Comparison of ENCODE assay signal across 8 cellular contexts in genomic region chr6:159174263-159174974, GRCh38. TPM values are rescaled to one million over a fixed set of nuclear protein-coding genes. Genes with fewer than 3 reads are reported as not detected.
DNase-seq lines count a peak whose midpoint lies in the region; ATAC-seq and TF ChIP-seq lines count a peak whose summit lies in the region.

No MANE protein-coding gene starts in this region.

- H3K36me3 Mint-ChIP-seq in activated CD4-positive, alpha-beta memory T cell treated with anti-CD3 and anti-CD28 coated beads, Interleukin-2, amount 10 ng/mL, durations not matched to agents 7 days and 5 days (ENCODE audit: low read depth) = no peaks in the 10 kb centered on the region

- H3K4me3 ChIP-seq in AG04450 (ENCODE audit: low read depth, low read length) = no peak overlapping the region
- H3K4me3 ChIP-seq in dorsolateral prefrontal cortex = peak overlapping the region in 17 of 59 donors; percentile 1 to 49 (median 32)

- CTCF ChIA-PET in AG04450 (lab: Charles Lee) = interaction anchor here (0.6 to 5.9 kb wide), 27 partner anchors 10 to 509 kb away, joined by 3 to 94 read pairs (median 4); no protein-coding TSS in a partner anchor
- CTCF ChIA-PET in activated CD4-positive, alpha-beta memory T cell treated with anti-CD3 and anti-CD28 coated beads, Interleukin-2, amount 10 ng/mL, durations not matched to agents 7 days and 5 days (lab: Charles Lee) = interaction anchor here (0.6 to 4.3 kb wide), 26 partner anchors 9 to 514 kb away, joined by 3 to 49 read pairs (median 4); no protein-coding TSS in a partner anchor

- peak; percentile 18 for DNase-seq in AG04450 (ENCODE audit: low read depth, low spot score)
- peak; percentile 72 for DNase-seq in NCI-H748 (lab: John Stamatoyannopoulos, UW; ENCODE audit: unreplicated experiment)
- DNase-seq in activated CD4-positive, alpha-beta memory T cell treated with anti-CD3 and anti-CD28 coated beads, Interleukin-2, amount 10 ng/mL, durations not matched to agents 7 days and 5 days = peak; percentile 74
- DNase-seq in dorsolateral prefrontal cortex = peak; percentile 33 to 79 (median 58)
- DNase-seq in medulla oblongata (ENCODE audit: extremely low spot score) = peak; percentile 79
- DNase-seq in stimulated activated CD8-positive, alpha-beta memory T cell treated with anti-CD3 and anti-CD28 coated beads, Interleukin-2, amount 100 ng/mL, for 1 hour (ENCODE audit: low read depth in 2 of 2) = peak; percentile 21 to 31

- intact Hi-C loops in dorsolateral prefrontal cortex (cut with DNase I) = loop anchor here in 1 of 2 donors (5.0 kb wide), 1 partner anchor 483 kb away; no protein-coding TSS in a partner anchor

- ATAC-seq in GM18858 (IDR thresholded peaks at IDR 0.05; ENCODE audit: unreplicated experiment) = peak; percentile 74
- peak; percentile 85 for ATAC-seq in HG03354 (IDR thresholded peaks at IDR 0.05; ENCODE audit: poor library complexity, severe bottlenecking, unreplicated experiment)

- H3K27me3 Mint-ChIP-seq in activated CD4-positive, alpha-beta memory T cell treated with anti-CD3 and anti-CD28 coated beads, Interleukin-2, amount 10 ng/mL, durations not matched to agents 7 days and 5 days = peaks cover 67% of the 10 kb centered on the region

- H3K27ac Mint-ChIP-seq in activated CD4-positive, alpha-beta memory T cell treated with anti-CD3 and anti-CD28 coated beads, Interleukin-2, amount 10 ng/mL, durations not matched to agents 7 days and 5 days = no peak overlapping the region

- peaks cover 14% of the 10 kb centered on the region for H3K4me1 Mint-ChIP-seq in activated CD4-positive, alpha-beta memory T cell treated with anti-CD3 and anti-CD28 coated beads, Interleukin-2, amount 10 ng/mL, durations not matched to agents 7 days and 5 days

- POLR2A ChIA-PET in AG04450 (lab: Yijun Ruan, JAX) = no interaction called here
- POLR2A ChIA-PET in activated CD4-positive, alpha-beta memory T cell treated with anti-CD3 and anti-CD28 coated beads, Interleukin-2, amount 10 ng/mL, durations not matched to agents 7 days and 5 days (lab: Charles Lee) = no interaction called here

- TF ChIP-seq CTCF in AG04450 (IDR thresholded peaks at IDR 0.05; ENCODE audit: low read depth, low read length) = peak; percentile 99
- TF ChIP-seq CTCF in dorsolateral prefrontal cortex (IDR thresholded peaks at IDR 0.05 in 54 of 56, conservative IDR thresholded peaks at IDR 0.05 in 2 of 56; ENCODE audit: low read depth in 1 of 56, partially characterized antibody in 56 of 56) = peak; percentile 38 to 94 (median 82)

- H3K4me3 Mint-ChIP-seq in activated CD4-positive, alpha-beta memory T cell treated with anti-CD3 and anti-CD28 coated beads, Interleukin-2, amount 10 ng/mL, durations not matched to agents 7 days and 5 days = no peak overlapping the region

- no peaks in the 10 kb centered on the region; the same call in 1 of the 2 replicates for H3K9me3 ChIP-seq in AG04450 (ENCODE audit: control insufficient read depth, insufficient read depth, low read length)

- no peaks in the 10 kb centered on the region for H3K9me3 Mint-ChIP-seq in activated CD4-positive, alpha-beta memory T cell treated with anti-CD3 and anti-CD28 coated beads, Interleukin-2, amount 10 ng/mL, durations not matched to agents 7 days and 5 days

- no peak overlapping the region for H3K27ac ChIP-seq in AG04450 (ENCODE audit: low read depth, low read length)
- H3K27ac ChIP-seq in dorsolateral prefrontal cortex = peak overlapping the region in 1 of 59 donors; percentile 25

- peaks cover 31% of the 10 kb centered on the region for H3K27me3 ChIP-seq in AG04450 (ENCODE audit: control insufficient read depth, insufficient read depth, low read length)
- H3K27me3 ChIP-seq in dorsolateral prefrontal cortex = peaks cover 0 to 66% (median 47%) of the 10 kb centered on the region in 45 donors

RNA-seq across cellular contexts. Expression of gene FNDC1, which starts 5.2 kb away (rescaled TPM):
- 0.01 and 0.02 TPM in 2 replicates for polyA plus RNA-seq in AG04450 (2011; rRNA removed)
- 0.22 TPM in 1 of 2 replicates, not detected in the other for polyA minus RNA-seq in AG04450 (2011; rRNA and poly(A)+ RNA removed)
- not detected for total RNA-seq in activated CD4-positive, alpha-beta memory T cell treated with anti-CD3 and anti-CD28 coated beads, Interleukin-2, amount 10 ng/mL, durations not matched to agents 7 days and 5 days
- total RNA-seq in dorsolateral prefrontal cortex = under 1 TPM in 79 of 120 experiments, not detected in 41; 0.06 to 0.66 (median 0.18) TPM

Comparison
In these comparisons a context has a peak if more than half of its experiments do, and no peak if none do; other contexts are left out.
1. DNase-seq: peak in every context shown above with its lines; median percentile 79 in medulla oblongata; 74 in activated CD4-positive, alpha-beta memory T cell treated with anti-CD3 and anti-CD28 coated beads, Interleukin-2, amount 10 ng/mL, durations not matched to agents 7 days and 5 days; 72 in NCI-H748; 58 in dorsolateral prefrontal cortex; 26 in stimulated activated CD8-positive, alpha-beta memory T cell treated with anti-CD3 and anti-CD28 coated beads, Interleukin-2, amount 100 ng/mL, for 1 hour; 18 in AG04450.